In the genomic region with DNA sequence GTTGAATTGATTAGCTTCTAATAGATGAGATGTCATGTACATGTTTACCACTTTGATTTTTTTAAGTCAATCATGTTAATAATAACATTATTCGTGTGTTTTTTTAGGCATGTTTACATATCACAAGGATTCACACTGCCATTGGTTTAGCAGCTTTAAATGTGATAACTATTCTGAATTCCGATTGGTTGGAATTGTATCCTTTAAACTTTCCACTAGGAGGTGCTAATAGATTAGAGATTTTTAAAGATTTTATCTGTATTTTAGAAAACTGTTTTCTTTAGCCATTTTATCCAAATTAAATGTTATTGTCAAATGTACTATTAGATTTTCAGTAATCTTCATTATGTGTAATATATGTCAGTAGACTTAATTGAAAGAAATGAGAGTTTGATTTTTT, we compare ENCODE assay signal across 8 cellular contexts.
DNase-seq lines count a peak whose midpoint lies in the region; ATAC-seq, FAIRE-seq and TF ChIP-seq lines count a peak whose summit lies in the region.

No MANE protein-coding gene starts in this region.

- no peak overlapping the region for H3K27ac ChIP-seq in OCI-LY7 (ENCODE audit: low read depth, low read length, poor library complexity, severe bottlenecking)

- no peaks in the 10 kb centered on the region for H3K4me1 ChIP-seq in OCI-LY7 (ENCODE audit: insufficient read depth, low read length, poor library complexity, severe bottlenecking)
- H3K4me1 ChIP-seq in Caco-2: no peaks in the 10 kb centered on the region

- no peak overlapping the region for H3K4me2 ChIP-seq in OCI-LY7 (ENCODE audit: low read length)

- CTCF ChIA-PET in OCI-LY7 (lab: Charles Lee; ENCODE audit: unreplicated experiment): no interaction called here
- CTCF ChIA-PET in Caco-2 (lab: Charles Lee): interaction anchor here (1.3 to 4.2 kb wide), 2 partner anchors 142 to 252 kb away, joined by 5 to 43 read pairs; no protein-coding TSS in a partner anchor

- 31 to 32% methylated on average over 2 of the region's 2 CpGs for WGBS in lower leg skin, 2 donors

- intact Hi-C loops in OCI-LY7 (cut with micrococcal nuclease; ENCODE audit: unreplicated experiment) (no loop called here), lower leg skin (cut with DNase I; ENCODE audit: low total_unique reads) (loop anchor here (2.0 kb wide), 1 partner anchor 143 kb away; no protein-coding TSS in a partner anchor), Caco-2 (cut with micrococcal nuclease; ENCODE audit: unreplicated experiment) (loop anchor here (1.0 to 5.0 kb wide), 6 partner anchors 58 to 419 kb away; partner anchors contain the start of gene TNKS2)

- H3K4me3 ChIP-seq in OCI-LY7 (ENCODE audit: low read depth, low read length, poor library complexity, severe bottlenecking) (no peak overlapping the region), fibroblast of mammary gland (ENCODE audit: control insufficient read depth, low read depth, low read length) (no peak overlapping the region), skeletal muscle cell (ENCODE audit: low read depth, low read length) (no peak overlapping the region), lower leg skin (ENCODE audit: low read depth, poor library complexity, severe bottlenecking) (no peak overlapping the region), Caco-2 (ENCODE audit: low read depth, low read length) (no peak overlapping the region)

- H3K4me1 Mint-ChIP-seq in Caco-2 (ENCODE audit: low read depth, unreplicated experiment): no peaks in the 10 kb centered on the region

- H3K27me3 ChIP-seq in Caco-2 (replicated peaks; ENCODE audit: control insufficient read depth, insufficient read depth, low read length): no peaks in the 10 kb centered on the region

- BruUV-seq in OCI-LY7 (replicated peaks; lab: Mats Ljungman, UMichigan) (no TSS peak), Caco-2 (replicated peaks; lab: Mats Ljungman, UMichigan) (no TSS peak)

- peak; percentile 23 for DNase-seq in H54 (ENCODE audit: insufficient read length, low spot score)
- peak; percentile 8 for DNase-seq in OCI-LY7 (ENCODE audit: low spot score)
- DNase-seq in fibroblast of mammary gland (ENCODE audit: low read depth): peak; percentile 72
- DNase-seq in skeletal muscle cell (ENCODE audit: low read depth): peak; percentile 12
- no peak for DNase-seq in lower leg skin (ENCODE audit: low spot score in 2 of 2)
- DNase-seq in Caco-2: no peak

- ATAC-seq in HG03439 (IDR thresholded peaks at IDR 0.05; ENCODE audit: unreplicated experiment): no peak
- no peak for ATAC-seq in GM21717 (IDR thresholded peaks at IDR 0.05; ENCODE audit: unreplicated experiment)

- H2AFZ ChIP-seq in OCI-LY7 (ENCODE audit: low read length): no peak overlapping the region

- H3K9me2 ChIP-seq in OCI-LY7 (ENCODE audit: insufficient read depth, low read length): no peaks in the 10 kb centered on the region

- H3K9me3 Mint-ChIP-seq in Caco-2 (ENCODE audit: unreplicated experiment): no peaks in the 10 kb centered on the region

- peak; percentile 62 for TF ChIP-seq CTCF in OCI-LY7 (conservative IDR thresholded peaks at IDR 0.05; ENCODE audit: low read length)
- TF ChIP-seq CTCF in fibroblast of mammary gland (conservative IDR thresholded peaks at IDR 0.05; ENCODE audit: control insufficient read depth, insufficient read depth, low read depth, low read length): peak; percentile 39
- no peak for TF ChIP-seq CTCF in lower leg skin (IDR thresholded peaks at IDR 0.05)
- peak in 1 of 2 experiments; percentile 35 for TF ChIP-seq CTCF in Caco-2 (IDR thresholded peaks at IDR 0.05; ENCODE audit: insufficient read depth in 1 of 2, low read depth in 1 of 2, low read length in 1 of 2, severe bottlenecking in 1 of 2, unreplicated experiment in 1 of 2)

- H3K27me3 Mint-ChIP-seq in Caco-2 (ENCODE audit: insufficient read depth, unreplicated experiment): peaks cover 2% of the 10 kb centered on the region

- no peaks in the 10 kb centered on the region for H3K79me2 ChIP-seq in OCI-LY7 (ENCODE audit: insufficient read depth, low read depth, low read length)

- H3K36me3 Mint-ChIP-seq in Caco-2 (ENCODE audit: insufficient read depth, unreplicated experiment): no peaks in the 10 kb centered on the region

- no peak for TF ChIP-seq POLR2A in H54 (IDR thresholded peaks at IDR 0.05; ENCODE audit: low read depth, low read length)
- TF ChIP-seq POLR2A in lower leg skin (IDR thresholded peaks at IDR 0.05): no peak

- no peaks in the 10 kb centered on the region for H3K9me3 ChIP-seq in OCI-LY7 (ENCODE audit: low read length)
- H3K9me3 ChIP-seq in Caco-2: no peaks in the 10 kb centered on the region

- POLR2A ChIA-PET in OCI-LY7 (lab: Charles Lee) (interaction anchor here (1.5 kb wide), 1 partner anchor 9 kb away, joined by 3 read pairs; no protein-coding TSS in a partner anchor), Caco-2 (lab: Charles Lee) (no interaction called here)

- H3K4me3 Mint-ChIP-seq in Caco-2 (ENCODE audit: unreplicated experiment): no peak overlapping the region

- H4K20me1 ChIP-seq in OCI-LY7 (ENCODE audit: insufficient read depth, low read length): no peaks in the 10 kb centered on the region

- no peak overlapping the region for H3K27ac Mint-ChIP-seq in Caco-2 (ENCODE audit: unreplicated experiment)

- peak; percentile 97 for FAIRE-seq in H54 (lab: Jason Lieb, UNC)

- no peaks in the 10 kb centered on the region for H3K36me3 ChIP-seq in OCI-LY7 (ENCODE audit: insufficient read depth, low read length)
- H3K36me3 ChIP-seq in Caco-2 (ENCODE audit: control insufficient read depth, insufficient read depth, low read length): no peaks in the 10 kb centered on the region

Comparison
In these comparisons a context has a peak if more than half of its experiments do, and no peak if none do; other contexts are left out.
1. DNase-seq: peak in H54 (single experiment), OCI-LY7 (single experiment), fibroblast of mammary gland (single experiment) and skeletal muscle cell (single experiment); none in lower leg skin (0 of 2) and Caco-2 (0 of 2).
2. CTCF ChIP-seq: peak in OCI-LY7 (single experiment) and fibroblast of mammary gland (single experiment); none in lower leg skin (0 of 3).